ENCODE assay signal across 9 cellular contexts in genomic region chr5:146565764-146566163, GRCh38. TPM values are rescaled to one million over a fixed set of nuclear protein-coding genes. Genes with fewer than 3 reads are reported as not detected.
DNase-seq lines count a peak whose midpoint lies in the region; ATAC-seq and TF ChIP-seq lines count a peak whose summit lies in the region.
"Had no signal": no experiment of that assay in that cellular context is flagged by ENCODE, and none has a peak within 500 bp of the region (broad histone marks: within the 10 kb centered on the region; RNA-seq: fewer than 3 reads in every experiment).

No MANE protein-coding gene starts in this region.

- H3K14ac ChIP-seq in neuronal stem cell (ENCODE audit: low read length) = no peak overlapping the region

- no peak overlapping the region for H3K18ac ChIP-seq in neuronal stem cell (ENCODE audit: low read length)

- ATAC-seq in DND-41 (ENCODE audit: insufficient read depth, low read depth) (peak; percentile 90), GM21381 (IDR thresholded peaks at IDR 0.05; ENCODE audit: unreplicated experiment) (peak; percentile 98), HG03571 (IDR thresholded peaks at IDR 0.05; ENCODE audit: unreplicated experiment) (peak; percentile 86)

- no peak overlapping the region for H2BK15ac ChIP-seq in neuronal stem cell (ENCODE audit: low read length)

- intact Hi-C loops in prostate gland (cut with DNase I) = no loop called here

- no peak overlapping the region for H4K91ac ChIP-seq in neuronal stem cell (ENCODE audit: low read depth, low read length, poor library complexity)

- no peak overlapping the region for H2BK5ac ChIP-seq in neuronal stem cell (ENCODE audit: low read length)

- no peaks in the 10 kb centered on the region for H3K79me1 ChIP-seq in neuronal stem cell (ENCODE audit: low read depth, low read length)

- H3K27ac ChIP-seq in DND-41 (ENCODE audit: low read length) (no peak overlapping the region), fibroblast of lung (ENCODE audit: insufficient read depth, low read length) (no peak overlapping the region), neuronal stem cell (replicated peaks; ENCODE audit: low read length) (no peak overlapping the region), prostate gland (no peak overlapping the region)
- H3K27ac ChIP-seq: epithelial cell of prostate had no signal

- H2AK5ac ChIP-seq in neuronal stem cell (ENCODE audit: low read depth, low read length) = no peak overlapping the region

- no peaks in the 10 kb centered on the region for H3K9me3 ChIP-seq in DND-41 (ENCODE audit: insufficient read depth, low read length, severe bottlenecking)
- H3K9me3 ChIP-seq in fibroblast of lung (ENCODE audit: control insufficient read depth, insufficient read depth, low read depth, low read length) = no peaks in the 10 kb centered on the region
- peaks cover 2 to 4% of the 10 kb centered on the region in 2 donors for H3K9me3 ChIP-seq in neuronal stem cell (replicated peaks in 1 of 2; ENCODE audit: control insufficient read depth in 2 of 2, insufficient read depth in 1 of 2, low read depth in 1 of 2, low read length in 2 of 2)
- H3K9me3 ChIP-seq in prostate gland = no peaks in the 10 kb centered on the region

- no peaks in the 10 kb centered on the region for H3K4me1 ChIP-seq in DND-41 (ENCODE audit: insufficient read depth, low read length)
- H3K4me1 ChIP-seq in fibroblast of lung (ENCODE audit: control insufficient read depth, extremely low read depth, insufficient read depth, low read length) = no peaks in the 10 kb centered on the region
- H3K4me1 ChIP-seq in neuronal stem cell (ENCODE audit: control insufficient read depth in 2 of 2, insufficient read depth in 1 of 2, low read depth in 1 of 2, low read length in 2 of 2) = peaks cover 0 to 4% of the 10 kb centered on the region in 2 donors
- no peaks in the 10 kb centered on the region for H3K4me1 ChIP-seq in prostate gland (replicated peaks)

- no peak overlapping the region for H4K8ac ChIP-seq in neuronal stem cell (ENCODE audit: low read depth, low read length)

- no peak overlapping the region for H2BK120ac ChIP-seq in neuronal stem cell (ENCODE audit: low read depth, low read length)

- H3K4me2 ChIP-seq in DND-41 (ENCODE audit: insufficient read depth, low read length) = no peak overlapping the region
- H3K4me2 ChIP-seq in fibroblast of lung (ENCODE audit: extremely low read depth, insufficient read depth, low read length) = no peak overlapping the region
- no peak overlapping the region for H3K4me2 ChIP-seq in neuronal stem cell (ENCODE audit: insufficient read depth, low read length, poor library complexity, severe bottlenecking)

- H2AFZ ChIP-seq in DND-41 (ENCODE audit: low read depth, low read length) (no peak overlapping the region), fibroblast of lung (ENCODE audit: low read length) (no peak overlapping the region), neuronal stem cell (ENCODE audit: low read length) (peak overlapping the region; percentile 66)

- H3K27me3 ChIP-seq in DND-41 (ENCODE audit: insufficient read depth, low read length, poor library complexity) (peaks cover 3% of the 10 kb centered on the region), fibroblast of lung (ENCODE audit: control insufficient read depth, insufficient read depth, low read length) (no peaks in the 10 kb centered on the region), neuronal stem cell (ENCODE audit: control insufficient read depth in 3 of 3, insufficient read depth in 3 of 3, low read depth in 1 of 3, low read length in 3 of 3) (no peaks in the 10 kb centered on the region), prostate gland (replicated peaks; ENCODE audit: insufficient read depth) (no peaks in the 10 kb centered on the region)

- H3K4ac ChIP-seq in neuronal stem cell (ENCODE audit: low read length) = no peak overlapping the region

- H3K4me3 ChIP-seq in DND-41 (ENCODE audit: low read depth in 1 of 2, low read length in 2 of 2) = no peak overlapping the region
- H3K4me3 ChIP-seq in fibroblast of lung (replicated peaks in 1 of 4; ENCODE audit: control extremely low read depth in 1 of 4, insufficient read depth in 1 of 4, low read depth in 3 of 4, low read length in 4 of 4) = no peak overlapping the region
- H3K4me3 ChIP-seq in neuronal stem cell (ENCODE audit: low read length in 2 of 2) = no peak overlapping the region
- no peak overlapping the region for H3K4me3 ChIP-seq in prostate gland

- no peak for TF ChIP-seq POLR2A in prostate gland (IDR thresholded peaks at IDR 0.05)

- H3K79me2 ChIP-seq in DND-41 (ENCODE audit: insufficient read depth, low read length) = no peaks in the 10 kb centered on the region
- no peaks in the 10 kb centered on the region for H3K79me2 ChIP-seq in fibroblast of lung (ENCODE audit: control insufficient read depth, insufficient read depth, low read length)

- no CpG with 5 or more reads among the region's 7 CpGs for WGBS in neuronal stem cell (ENCODE audit: extremely low coverage in 2 of 2, insufficient read length in 2 of 2, insufficient replicate concordance in 1 of 2), 2 donors
- 34% methylated on average over 7 of the region's 7 CpGs for WGBS in prostate gland

- peak; percentile 68 for TF ChIP-seq CTCF in DND-41 (IDR thresholded peaks at IDR 0.05; ENCODE audit: borderline replicate concordance, extremely low read depth, low read length, poor library complexity, severe bottlenecking)
- TF ChIP-seq CTCF in fibroblast of lung (conservative IDR thresholded peaks at IDR 0.05 in 1 of 2, IDR thresholded peaks at IDR 0.05 in 1 of 2; ENCODE audit: low read depth in 1 of 2, low read length in 2 of 2) = peak; percentile 56 to 77
- TF ChIP-seq CTCF in prostate gland (IDR thresholded peaks at IDR 0.05) = peak in 1 of 4 experiments; percentile 29

- H4K20me1 ChIP-seq in DND-41 (ENCODE audit: insufficient read depth, low read length) (no peaks in the 10 kb centered on the region), fibroblast of lung (ENCODE audit: control insufficient read depth, extremely low read depth, insufficient read depth, low read length) (no peaks in the 10 kb centered on the region)

- no peak overlapping the region for H3K9ac ChIP-seq in DND-41 (ENCODE audit: low read depth, low read length)
- H3K9ac ChIP-seq in fibroblast of lung (ENCODE audit: insufficient read depth, low read length) = no peak overlapping the region
- H3K9ac ChIP-seq in neuronal stem cell (ENCODE audit: low read depth, low read length, poor library complexity) = no peak overlapping the region

- peak; percentile 59 for DNase-seq in DND-41
- peak; percentile 86 for DNase-seq in NCI-H748 (lab: John Stamatoyannopoulos, UW; ENCODE audit: unreplicated experiment)
- peak; percentile 42 for DNase-seq in activated T-cell treated with anti-CD3 and anti-CD28 coated beads for 24 hours (ENCODE audit: low read depth)
- DNase-seq in fibroblast of lung (ENCODE audit: low read depth in 2 of 2) = peak; percentile 44 to 75
- DNase-seq in neuronal stem cell (ENCODE audit: low spot score) = peak; percentile 46
- DNase-seq in prostate gland (ENCODE audit: low spot score) = no peak

- H3K36me3 ChIP-seq in DND-41 (ENCODE audit: insufficient read depth, low read length) (no peaks in the 10 kb centered on the region), fibroblast of lung (ENCODE audit: control insufficient read depth, insufficient read depth, low read length) (no peaks in the 10 kb centered on the region), neuronal stem cell (replicated peaks in 1 of 2; ENCODE audit: control insufficient read depth in 2 of 2, insufficient read depth in 2 of 2, low read length in 2 of 2) (no peaks in the 10 kb centered on the region), prostate gland (no peaks in the 10 kb centered on the region)

- H3K23ac ChIP-seq in neuronal stem cell (ENCODE audit: low read depth, low read length, poor library complexity) = no peak overlapping the region

- H2BK12ac ChIP-seq in neuronal stem cell (ENCODE audit: low read length) = no peak overlapping the region

RNA-seq across cellular contexts. Expression of gene GPR151, which starts 49.8 kb away (rescaled TPM):
- total RNA-seq in fibroblast of lung (not detected in 2 replicates), prostate gland (not detected)
- not detected in 2 replicates for polyA plus RNA-seq in fibroblast of lung
- polyA plus RNA-seq in fibroblast of lung (2012) = not detected in 2 replicates
- polyA minus RNA-seq in fibroblast of lung (ENCODE audit: low replicate concordance) = not detected in 2 replicates
- polyA plus RNA-seq in neuronal stem cell (2013, experiment 1 of 2) = not detected
- polyA plus RNA-seq in neuronal stem cell (2013, experiment 2 of 2) = not detected
